8 cellular contexts compared by ENCODE assay signal in genomic region chr1:84505167-84506001, GRCh38. TPM values are rescaled to one million over a fixed set of nuclear protein-coding genes. Genes with fewer than 3 reads are reported as not detected.
DNase-seq lines count a peak whose midpoint lies in the region; ATAC-seq and TF ChIP-seq lines count a peak whose summit lies in the region.

No MANE protein-coding gene starts in this region.

- in situ Hi-C loops in GM23248 (cut with MboI), result no loop called here

- H3K27me3 ChIP-seq in GM23248 (replicated peaks; ENCODE audit: insufficient read depth) (no peaks in the 10 kb centered on the region), SJSA1 (replicated peaks) (no peaks in the 10 kb centered on the region), tibial artery (no peaks in the 10 kb centered on the region)
- H3K27me3 ChIP-seq in effector memory CD4-positive, alpha-beta T cell (replicated peaks; ENCODE audit: control insufficient read depth, insufficient read depth, low read length, poor library complexity, severe bottlenecking), result no peaks in the 10 kb centered on the region

- peak overlapping the region; percentile 82 for H2AFZ ChIP-seq in GM23248

- peak overlapping the region; percentile 98 for H3K4me2 ChIP-seq in GM23248 (ENCODE audit: unreplicated experiment)

- no peaks in the 10 kb centered on the region for H3K9me3 Mint-ChIP-seq in activated CD8-positive, alpha-beta memory T cell treated with anti-CD3 and anti-CD28 coated beads, Interleukin-2, amount 10 ng/mL, durations not matched to agents 7 days and 5 days (ENCODE audit: low read depth)
- no peaks in the 10 kb centered on the region for H3K9me3 Mint-ChIP-seq in memory B cell

- ATAC-seq in activated CD8-positive, alpha-beta memory T cell treated with anti-CD3 and anti-CD28 coated beads, Interleukin-2, amount 10 ng/mL, durations not matched to agents 7 days and 5 days, result peak; percentile 47
- peak; percentile 46 for ATAC-seq in memory B cell (ENCODE audit: low read depth)

- no peak for TF ChIP-seq CTCF in tibial artery (IDR thresholded peaks at IDR 0.05)

- intact Hi-C loops in tibial artery (cut with DNase I; ENCODE audit: low total_unique reads), result loop anchor here (5.0 to 10.0 kb wide), 3 partner anchors 67 to 189 kb away; partner anchors contain the start of genes CTBS and SSX2IP

- no peak for DNase-seq in activated CD8-positive, alpha-beta memory T cell treated with anti-CD3 and anti-CD28 coated beads, Interleukin-2, amount 10 ng/mL, durations not matched to agents 7 days and 5 days
- DNase-seq in activated CD8-positive, alpha-beta memory T cell treated with anti-CD3 and anti-CD28 coated beads, Interleukin-2, amount 50 U/mL, for 48 hours, result no peak
- DNase-seq in GM23248, result peak; percentile 90
- no peak for DNase-seq in Jurkat, Clone E6-1 (ENCODE audit: low read depth, low spot score)
- peak in 1 of 2 experiments; percentile 90 for DNase-seq in SJSA1 (ENCODE audit: low read depth in 1 of 2, low spot score in 2 of 2)
- no peak for DNase-seq in effector memory CD4-positive, alpha-beta T cell
- DNase-seq in memory B cell (ENCODE audit: low spot score in 2 of 2), result no peak
- peak; percentile 52 to 80 for DNase-seq in tibial artery

- H3K27me3 Mint-ChIP-seq in activated CD8-positive, alpha-beta memory T cell treated with anti-CD3 and anti-CD28 coated beads, Interleukin-2, amount 10 ng/mL, durations not matched to agents 7 days and 5 days, result no peaks in the 10 kb centered on the region
- H3K27me3 Mint-ChIP-seq in memory B cell, result no peaks in the 10 kb centered on the region

- H3K4me1 ChIP-seq in GM23248 (ENCODE audit: insufficient read depth) (peaks cover 30% of the 10 kb centered on the region), SJSA1 (replicated peaks) (peaks cover 17% of the 10 kb centered on the region), tibial artery (peaks cover 0 to 42% (median 23%) of the 10 kb centered on the region in 4 donors)
- H3K4me1 ChIP-seq in effector memory CD4-positive, alpha-beta T cell (ENCODE audit: control insufficient read depth, insufficient read depth, low read length, poor library complexity, severe bottlenecking), result peaks cover 20% of the 10 kb centered on the region

- no peaks in the 10 kb centered on the region for H3K9me2 ChIP-seq in GM23248 (ENCODE audit: insufficient read depth)

- CTCF ChIA-PET in activated CD8-positive, alpha-beta memory T cell treated with anti-CD3 and anti-CD28 coated beads, Interleukin-2, amount 10 ng/mL, durations not matched to agents 7 days and 5 days (lab: Charles Lee), result interaction anchor here (0.9 to 2.5 kb wide), 12 partner anchors 7 to 361 kb away, joined by 3 to 15 read pairs (median 4); partner anchors contain the start of genes CTBS, PRKACB and RPF1

- peaks cover 31% of the 10 kb centered on the region for H3F3A ChIP-seq in GM23248 (ENCODE audit: insufficient read depth)

- peaks cover 16% of the 10 kb centered on the region for H4K20me1 ChIP-seq in GM23248 (ENCODE audit: insufficient read depth)

- H3K27ac ChIP-seq in GM23248 (peak overlapping the region; percentile 95), SJSA1 (peak overlapping the region; percentile 87), tibial artery (peak overlapping the region; percentile 86 to 97)
- H3K27ac ChIP-seq in effector memory CD4-positive, alpha-beta T cell (ENCODE audit: insufficient read depth, low read length, poor library complexity, severe bottlenecking), result peak overlapping the region; percentile 78

- peaks cover 38% of the 10 kb centered on the region for H3K36me3 Mint-ChIP-seq in activated CD8-positive, alpha-beta memory T cell treated with anti-CD3 and anti-CD28 coated beads, Interleukin-2, amount 10 ng/mL, durations not matched to agents 7 days and 5 days
- peaks cover 3% of the 10 kb centered on the region for H3K36me3 Mint-ChIP-seq in memory B cell

- H3K4me1 Mint-ChIP-seq in activated CD8-positive, alpha-beta memory T cell treated with anti-CD3 and anti-CD28 coated beads, Interleukin-2, amount 10 ng/mL, durations not matched to agents 7 days and 5 days, result peaks cover 41% of the 10 kb centered on the region
- H3K4me1 Mint-ChIP-seq in memory B cell, result peaks cover 24% of the 10 kb centered on the region

- peak overlapping the region; percentile 98 for H3K27ac Mint-ChIP-seq in activated CD8-positive, alpha-beta memory T cell treated with anti-CD3 and anti-CD28 coated beads, Interleukin-2, amount 10 ng/mL, durations not matched to agents 7 days and 5 days
- H3K27ac Mint-ChIP-seq in memory B cell, result peak overlapping the region; percentile 94

- H3K9ac ChIP-seq in GM23248, result peak overlapping the region; percentile 96

- H3K4me3 Mint-ChIP-seq in activated CD8-positive, alpha-beta memory T cell treated with anti-CD3 and anti-CD28 coated beads, Interleukin-2, amount 10 ng/mL, durations not matched to agents 7 days and 5 days, result peak overlapping the region; percentile 96
- H3K4me3 Mint-ChIP-seq in memory B cell, result peak overlapping the region; percentile 90

- H3K79me2 ChIP-seq in GM23248 (ENCODE audit: insufficient read depth), result peaks cover 75% of the 10 kb centered on the region

- H3K36me3 ChIP-seq in GM23248 (ENCODE audit: low read depth) (peaks cover 11% of the 10 kb centered on the region; the same call in 1 of the 2 replicates), SJSA1 (peaks cover 42% of the 10 kb centered on the region), tibial artery (no peaks in the 10 kb centered on the region)
- H3K36me3 ChIP-seq in effector memory CD4-positive, alpha-beta T cell (ENCODE audit: control insufficient read depth, insufficient read depth, low read length), result no peaks in the 10 kb centered on the region

- 0 to 1% methylated on average over 33 to 53 of the region's 58 CpGs for WGBS in GM23248 (ENCODE audit: low coverage in 1 of 2, low lambda C conversion rate in 2 of 2, missing lambda C conversion rate in 2 of 2), 2 experiments

- peak overlapping the region; percentile 95 for H3K4me3 ChIP-seq in GM23248
- peak overlapping the region; percentile 95 for H3K4me3 ChIP-seq in Jurkat, Clone E6-1 (ENCODE audit: low read length)
- peak overlapping the region; percentile 86 for H3K4me3 ChIP-seq in SJSA1
- peak overlapping the region; percentile 80 for H3K4me3 ChIP-seq in effector memory CD4-positive, alpha-beta T cell (ENCODE audit: insufficient read depth, low read depth, low read length, poor library complexity, severe bottlenecking)
- H3K4me3 ChIP-seq in tibial artery, result peak overlapping the region; percentile 61 to 76

- H3K9me3 ChIP-seq in GM23248 (ENCODE audit: low read depth), result no peaks in the 10 kb centered on the region
- H3K9me3 ChIP-seq in SJSA1 (replicated peaks), result no peaks in the 10 kb centered on the region
- no peaks in the 10 kb centered on the region for H3K9me3 ChIP-seq in effector memory CD4-positive, alpha-beta T cell (ENCODE audit: control insufficient read depth, low read length)
- H3K9me3 ChIP-seq in tibial artery, result no peaks in the 10 kb centered on the region

RNA-seq across cellular contexts. Expression of gene SPATA1, which starts 0.8 kb away (rescaled TPM):
- 1 to 10 TPM; 2.1 to 6.1 TPM for total RNA-seq in activated CD8-positive, alpha-beta memory T cell treated with anti-CD3 and anti-CD28 coated beads, Interleukin-2, amount 10 ng/mL, durations not matched to agents 7 days and 5 days
- not detected in 2 replicates for total RNA-seq in GM23248 (2014; rRNA removed; shearing (Covaris generic))
- polyA plus RNA-seq in GM23248 (2016; fragmentation: Nextera tagmentation; extraction: Ambion mirVana), result 0.68 and 1.0 TPM in 2 replicates
- 4.1 TPM for polyA plus RNA-seq in Jurkat, Clone E6-1 (2012; ENCODE audit: insufficient read depth, insufficient read length)
- 0.06 and 0.74 TPM in 2 replicates for total RNA-seq in SJSA1 (2014; rRNA removed; shearing (Covaris generic))

RNA-seq across cellular contexts. Expression of gene GNG5, which starts 1.0 kb away (rescaled TPM):
- total RNA-seq in activated CD8-positive, alpha-beta memory T cell treated with anti-CD3 and anti-CD28 coated beads, Interleukin-2, amount 10 ng/mL, durations not matched to agents 7 days and 5 days, result 100 to 1,000 TPM; 103 to 114 TPM
- total RNA-seq in GM23248 (2014; rRNA removed; shearing (Covaris generic)), result 34.7 and 38.9 TPM in 2 replicates
- polyA plus RNA-seq in GM23248 (2016; fragmentation: Nextera tagmentation; extraction: Ambion mirVana), result 400 and 422 TPM in 2 replicates
- polyA plus RNA-seq in Jurkat, Clone E6-1 (2012; ENCODE audit: insufficient read depth, insufficient read length), result 257 TPM
- total RNA-seq in SJSA1 (2014; rRNA removed; shearing (Covaris generic)), result 19.3 and 57.7 TPM in 2 replicates

RNA-seq across cellular contexts. Expression of gene RPF1, which starts 26.3 kb away (rescaled TPM):
- 10 to 100 TPM; 29.7 to 43.2 TPM for total RNA-seq in activated CD8-positive, alpha-beta memory T cell treated with anti-CD3 and anti-CD28 coated beads, Interleukin-2, amount 10 ng/mL, durations not matched to agents 7 days and 5 days
- total RNA-seq in GM23248 (2014; rRNA removed; shearing (Covaris generic)), result 18.8 and 33.0 TPM in 2 replicates
- polyA plus RNA-seq in GM23248 (2016; fragmentation: Nextera tagmentation; extraction: Ambion mirVana), result 29.6 and 32.6 TPM in 2 replicates
- polyA plus RNA-seq in Jurkat, Clone E6-1 (2012; ENCODE audit: insufficient read depth, insufficient read length), result 97.5 TPM
- total RNA-seq in SJSA1 (2014; rRNA removed; shearing (Covaris generic)), result 49.9 and 80.0 TPM in 2 replicates

Comparison
In these comparisons a context has a peak if more than half of its experiments do, and no peak if none do; other contexts are left out.
1. DNase-seq: peak in GM23248 (single experiment) and tibial artery (2 of 2); none in activated CD8-positive, alpha-beta memory T cell treated with anti-CD3 and anti-CD28 coated beads, Interleukin-2, amount 10 ng/mL, durations not matched to agents 7 days and 5 days (single experiment), activated CD8-positive, alpha-beta memory T cell treated with anti-CD3 and anti-CD28 coated beads, Interleukin-2, amount 50 U/mL, for 48 hours (single experiment), Jurkat, Clone E6-1 (single experiment), effector memory CD4-positive, alpha-beta T cell (0 of 3) and memory B cell (0 of 2).
2. Peak in every context shown above with its lines, with median percentiles within 50 percentile points of each other: H3K27ac ChIP-seq and H3K4me3 ChIP-seq.